Comparison of ENCODE assay signal across 1 cellular context in the genomic region with DNA sequence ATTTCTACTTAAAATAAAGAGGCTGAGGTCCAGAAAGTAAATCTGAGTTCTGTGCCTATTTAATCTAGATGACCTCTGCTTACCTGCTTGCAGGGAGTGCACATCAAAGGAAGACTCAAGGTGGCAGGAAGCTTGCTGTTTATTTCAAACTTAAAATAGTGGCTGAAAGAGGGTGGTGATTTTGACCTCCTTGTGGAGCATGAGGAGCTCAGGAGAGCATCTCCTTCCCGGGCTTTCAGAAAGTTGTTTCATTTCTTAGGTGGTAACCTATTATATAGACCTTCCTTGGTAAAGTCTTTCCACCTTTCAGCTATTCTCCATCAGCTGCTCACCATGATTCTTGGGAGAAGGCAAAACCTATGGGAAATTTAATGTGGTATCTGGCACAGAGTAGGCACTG.
TF ChIP-seq lines count a peak whose summit lies in the region.

No MANE protein-coding gene starts in this region.

TF ChIP-seq in GM12878, 131 proteins besides CTCF, POLR2A, EP300 and RAD21:
- TF ChIP-seq, protein P1, sequence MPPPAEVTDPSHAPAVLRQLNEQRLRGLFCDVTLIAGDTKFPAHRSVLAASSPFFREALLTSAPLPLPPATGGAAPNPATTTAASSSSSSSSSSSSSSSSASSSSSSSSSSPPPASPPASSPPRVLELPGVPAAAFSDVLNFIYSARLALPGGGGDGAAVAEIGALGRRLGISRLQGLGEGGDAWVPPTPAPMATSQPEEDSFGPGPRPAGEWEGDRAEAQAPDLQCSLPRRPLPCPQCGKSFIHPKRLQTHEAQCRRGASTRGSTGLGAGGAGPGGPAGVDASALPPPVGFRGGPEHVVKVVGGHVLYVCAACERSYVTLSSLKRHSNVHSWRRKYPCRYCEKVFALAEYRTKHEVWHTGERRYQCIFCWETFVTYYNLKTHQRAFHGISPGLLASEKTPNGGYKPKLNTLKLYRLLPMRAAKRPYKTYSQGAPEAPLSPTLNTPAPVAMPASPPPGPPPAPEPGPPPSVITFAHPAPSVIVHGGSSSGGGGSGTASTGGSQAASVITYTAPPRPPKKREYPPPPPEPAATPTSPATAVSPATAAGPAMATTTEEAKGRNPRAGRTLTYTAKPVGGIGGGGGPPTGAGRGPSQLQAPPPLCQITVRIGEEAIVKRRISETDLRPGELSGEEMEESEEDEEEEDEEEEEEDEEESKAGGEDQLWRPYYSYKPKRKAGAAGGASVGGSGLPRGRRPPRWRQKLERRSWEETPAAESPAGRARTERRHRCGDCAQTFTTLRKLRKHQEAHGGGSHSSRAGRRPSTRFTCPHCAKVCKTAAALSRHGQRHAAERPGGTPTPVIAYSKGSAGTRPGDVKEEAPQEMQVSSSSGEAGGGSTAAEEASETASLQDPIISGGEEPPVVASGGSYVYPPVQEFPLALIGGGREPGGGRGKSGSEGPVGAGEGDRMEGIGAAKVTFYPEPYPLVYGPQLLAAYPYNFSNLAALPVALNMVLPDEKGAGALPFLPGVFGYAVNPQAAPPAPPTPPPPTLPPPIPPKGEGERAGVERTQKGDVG (CRISPR knock-in tag; IDR thresholded peaks at IDR 0.05), result no peak
- TF ChIP-seq SMC3 (IDR thresholded peaks at IDR 0.05; ENCODE audit: borderline replicate concordance, low read length) (no peak), POLR2AphosphoS5 (IDR thresholded peaks at IDR 0.05; ENCODE audit: low read length) (no peak; the same call in 1 of the 2 replicates), NFXL1 (IDR thresholded peaks at IDR 0.05; ENCODE audit: borderline replicate concordance) (no peak), SIX5 (IDR thresholded peaks at IDR 0.05; ENCODE audit: low read depth, low read length, severe bottlenecking) (peak; percentile 1), RELA (IDR thresholded peaks at IDR 0.05; ENCODE audit: borderline replicate concordance, partially characterized antibody) (no peak), BACH1 (IDR thresholded peaks at IDR 0.05; ENCODE audit: borderline replicate concordance) (peak; percentile 83), BMI1 (IDR thresholded peaks at IDR 0.05; ENCODE audit: borderline replicate concordance) (no peak), CBFB (IDR thresholded peaks at IDR 0.05; ENCODE audit: low read depth) (peak; percentile 9; the same call in 1 of the 2 replicates), SMAD5 (IDR thresholded peaks at IDR 0.05; ENCODE audit: low read depth) (0 out of 2 replicates have a peak, but pooled peaks have one; percentile 11), POLR2AphosphoS2 (IDR thresholded peaks at IDR 0.05; ENCODE audit: low read depth, low read length) (peak; percentile 13; the same call in 1 of the 2 replicates), FOXK2 (IDR thresholded peaks at IDR 0.05) (no peak), TCF7 (IDR thresholded peaks at IDR 0.05; ENCODE audit: borderline replicate concordance) (0 out of 2 replicates have a peak, but pooled peaks have one; percentile 25), ETV6 (conservative IDR thresholded peaks at IDR 0.05 in 1 of 2, IDR thresholded peaks at IDR 0.05 in 1 of 2; ENCODE audit: borderline replicate concordance in 1 of 2, low read depth in 1 of 2) (no peak), MYB (IDR thresholded peaks at IDR 0.05; ENCODE audit: borderline replicate concordance, low read depth, low read length) (no peak), ZNF622 (IDR thresholded peaks at IDR 0.05) (no peak), CREB1 (IDR thresholded peaks at IDR 0.05; ENCODE audit: low read depth) (no peak), MTA2 (IDR thresholded peaks at IDR 0.05; ENCODE audit: low read depth) (no peak), FOXM1 (IDR thresholded peaks at IDR 0.05; ENCODE audit: low read depth, low read length) (no peak), EED (IDR thresholded peaks at IDR 0.05; ENCODE audit: low read depth) (no peak), RCOR1 (conservative IDR thresholded peaks at IDR 0.05; ENCODE audit: low read depth, low read length) (no peak), MEF2B (IDR thresholded peaks at IDR 0.05; ENCODE audit: partially characterized antibody, poor library complexity, severe bottlenecking) (no peak)
- TF ChIP-seq, protein P2, sequence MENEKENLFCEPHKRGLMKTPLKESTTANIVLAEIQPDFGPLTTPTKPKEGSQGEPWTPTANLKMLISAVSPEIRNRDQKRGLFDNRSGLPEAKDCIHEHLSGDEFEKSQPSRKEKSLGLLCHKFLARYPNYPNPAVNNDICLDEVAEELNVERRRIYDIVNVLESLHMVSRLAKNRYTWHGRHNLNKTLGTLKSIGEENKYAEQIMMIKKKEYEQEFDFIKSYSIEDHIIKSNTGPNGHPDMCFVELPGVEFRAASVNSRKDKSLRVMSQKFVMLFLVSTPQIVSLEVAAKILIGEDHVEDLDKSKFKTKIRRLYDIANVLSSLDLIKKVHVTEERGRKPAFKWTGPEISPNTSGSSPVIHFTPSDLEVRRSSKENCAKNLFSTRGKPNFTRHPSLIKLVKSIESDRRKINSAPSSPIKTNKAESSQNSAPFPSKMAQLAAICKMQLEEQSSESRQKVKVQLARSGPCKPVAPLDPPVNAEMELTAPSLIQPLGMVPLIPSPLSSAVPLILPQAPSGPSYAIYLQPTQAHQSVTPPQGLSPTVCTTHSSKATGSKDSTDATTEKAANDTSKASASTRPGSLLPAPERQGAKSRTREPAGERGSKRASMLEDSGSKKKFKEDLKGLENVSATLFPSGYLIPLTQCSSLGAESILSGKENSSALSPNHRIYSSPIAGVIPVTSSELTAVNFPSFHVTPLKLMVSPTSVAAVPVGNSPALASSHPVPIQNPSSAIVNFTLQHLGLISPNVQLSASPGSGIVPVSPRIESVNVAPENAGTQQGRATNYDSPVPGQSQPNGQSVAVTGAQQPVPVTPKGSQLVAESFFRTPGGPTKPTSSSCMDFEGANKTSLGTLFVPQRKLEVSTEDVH (IDR thresholded peaks at IDR 0.05; ENCODE audit: low read depth, partially characterized antibody), result peak; percentile 20
- TF ChIP-seq, protein P3, sequence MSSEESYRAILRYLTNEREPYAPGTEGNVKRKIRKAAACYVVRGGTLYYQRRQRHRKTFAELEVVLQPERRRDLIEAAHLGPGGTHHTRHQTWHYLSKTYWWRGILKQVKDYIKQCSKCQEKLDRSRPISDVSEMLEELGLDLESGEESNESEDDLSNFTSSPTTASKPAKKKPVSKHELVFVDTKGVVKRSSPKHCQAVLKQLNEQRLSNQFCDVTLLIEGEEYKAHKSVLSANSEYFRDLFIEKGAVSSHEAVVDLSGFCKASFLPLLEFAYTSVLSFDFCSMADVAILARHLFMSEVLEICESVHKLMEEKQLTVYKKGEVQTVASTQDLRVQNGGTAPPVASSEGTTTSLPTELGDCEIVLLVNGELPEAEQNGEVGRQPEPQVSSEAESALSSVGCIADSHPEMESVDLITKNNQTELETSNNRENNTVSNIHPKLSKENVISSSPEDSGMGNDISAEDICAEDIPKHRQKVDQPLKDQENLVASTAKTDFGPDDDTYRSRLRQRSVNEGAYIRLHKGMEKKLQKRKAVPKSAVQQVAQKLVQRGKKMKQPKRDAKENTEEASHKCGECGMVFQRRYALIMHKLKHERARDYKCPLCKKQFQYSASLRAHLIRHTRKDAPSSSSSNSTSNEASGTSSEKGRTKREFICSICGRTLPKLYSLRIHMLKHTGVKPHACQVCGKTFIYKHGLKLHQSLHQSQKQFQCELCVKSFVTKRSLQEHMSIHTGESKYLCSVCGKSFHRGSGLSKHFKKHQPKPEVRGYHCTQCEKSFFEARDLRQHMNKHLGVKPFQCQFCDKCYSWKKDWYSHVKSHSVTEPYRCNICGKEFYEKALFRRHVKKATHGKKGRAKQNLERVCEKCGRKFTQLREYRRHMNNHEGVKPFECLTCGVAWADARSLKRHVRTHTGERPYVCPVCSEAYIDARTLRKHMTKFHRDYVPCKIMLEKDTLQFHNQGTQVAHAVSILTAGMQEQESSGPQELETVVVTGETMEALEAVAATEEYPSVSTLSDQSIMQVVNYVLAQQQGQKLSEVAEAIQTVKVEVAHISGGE (CRISPR knock-in tag; IDR thresholded peaks at IDR 0.05), result peak; percentile 23; the same call in 1 of the 2 replicates
- TF ChIP-seq, protein P4, sequence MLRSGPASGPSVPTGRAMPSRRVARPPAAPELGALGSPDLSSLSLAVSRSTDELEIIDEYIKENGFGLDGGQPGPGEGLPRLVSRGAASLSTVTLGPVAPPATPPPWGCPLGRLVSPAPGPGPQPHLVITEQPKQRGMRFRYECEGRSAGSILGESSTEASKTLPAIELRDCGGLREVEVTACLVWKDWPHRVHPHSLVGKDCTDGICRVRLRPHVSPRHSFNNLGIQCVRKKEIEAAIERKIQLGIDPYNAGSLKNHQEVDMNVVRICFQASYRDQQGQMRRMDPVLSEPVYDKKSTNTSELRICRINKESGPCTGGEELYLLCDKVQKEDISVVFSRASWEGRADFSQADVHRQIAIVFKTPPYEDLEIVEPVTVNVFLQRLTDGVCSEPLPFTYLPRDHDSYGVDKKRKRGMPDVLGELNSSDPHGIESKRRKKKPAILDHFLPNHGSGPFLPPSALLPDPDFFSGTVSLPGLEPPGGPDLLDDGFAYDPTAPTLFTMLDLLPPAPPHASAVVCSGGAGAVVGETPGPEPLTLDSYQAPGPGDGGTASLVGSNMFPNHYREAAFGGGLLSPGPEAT (IDR thresholded peaks at IDR 0.05; ENCODE audit: low read depth), result no peak
- TF ChIP-seq, protein P5, sequence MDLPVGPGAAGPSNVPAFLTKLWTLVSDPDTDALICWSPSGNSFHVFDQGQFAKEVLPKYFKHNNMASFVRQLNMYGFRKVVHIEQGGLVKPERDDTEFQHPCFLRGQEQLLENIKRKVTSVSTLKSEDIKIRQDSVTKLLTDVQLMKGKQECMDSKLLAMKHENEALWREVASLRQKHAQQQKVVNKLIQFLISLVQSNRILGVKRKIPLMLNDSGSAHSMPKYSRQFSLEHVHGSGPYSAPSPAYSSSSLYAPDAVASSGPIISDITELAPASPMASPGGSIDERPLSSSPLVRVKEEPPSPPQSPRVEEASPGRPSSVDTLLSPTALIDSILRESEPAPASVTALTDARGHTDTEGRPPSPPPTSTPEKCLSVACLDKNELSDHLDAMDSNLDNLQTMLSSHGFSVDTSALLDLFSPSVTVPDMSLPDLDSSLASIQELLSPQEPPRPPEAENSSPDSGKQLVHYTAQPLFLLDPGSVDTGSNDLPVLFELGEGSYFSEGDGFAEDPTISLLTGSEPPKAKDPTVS (IDR thresholded peaks at IDR 0.05; ENCODE audit: low read depth, low read length), result no peak
- TF ChIP-seq, protein P6, sequence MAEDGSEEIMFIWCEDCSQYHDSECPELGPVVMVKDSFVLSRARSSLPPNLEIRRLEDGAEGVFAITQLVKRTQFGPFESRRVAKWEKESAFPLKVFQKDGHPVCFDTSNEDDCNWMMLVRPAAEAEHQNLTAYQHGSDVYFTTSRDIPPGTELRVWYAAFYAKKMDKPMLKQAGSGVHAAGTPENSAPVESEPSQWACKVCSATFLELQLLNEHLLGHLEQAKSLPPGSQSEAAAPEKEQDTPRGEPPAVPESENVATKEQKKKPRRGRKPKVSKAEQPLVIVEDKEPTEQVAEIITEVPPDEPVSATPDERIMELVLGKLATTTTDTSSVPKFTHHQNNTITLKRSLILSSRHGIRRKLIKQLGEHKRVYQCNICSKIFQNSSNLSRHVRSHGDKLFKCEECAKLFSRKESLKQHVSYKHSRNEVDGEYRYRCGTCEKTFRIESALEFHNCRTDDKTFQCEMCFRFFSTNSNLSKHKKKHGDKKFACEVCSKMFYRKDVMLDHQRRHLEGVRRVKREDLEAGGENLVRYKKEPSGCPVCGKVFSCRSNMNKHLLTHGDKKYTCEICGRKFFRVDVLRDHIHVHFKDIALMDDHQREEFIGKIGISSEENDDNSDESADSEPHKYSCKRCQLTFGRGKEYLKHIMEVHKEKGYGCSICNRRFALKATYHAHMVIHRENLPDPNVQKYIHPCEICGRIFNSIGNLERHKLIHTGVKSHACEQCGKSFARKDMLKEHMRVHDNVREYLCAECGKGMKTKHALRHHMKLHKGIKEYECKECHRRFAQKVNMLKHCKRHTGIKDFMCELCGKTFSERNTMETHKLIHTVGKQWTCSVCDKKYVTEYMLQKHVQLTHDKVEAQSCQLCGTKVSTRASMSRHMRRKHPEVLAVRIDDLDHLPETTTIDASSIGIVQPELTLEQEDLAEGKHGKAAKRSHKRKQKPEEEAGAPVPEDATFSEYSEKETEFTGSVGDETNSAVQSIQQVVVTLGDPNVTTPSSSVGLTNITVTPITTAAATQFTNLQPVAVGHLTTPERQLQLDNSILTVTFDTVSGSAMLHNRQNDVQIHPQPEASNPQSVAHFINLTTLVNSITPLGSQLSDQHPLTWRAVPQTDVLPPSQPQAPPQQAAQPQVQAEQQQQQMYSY (CRISPR knock-in tag; IDR thresholded peaks at IDR 0.05), result peak; percentile 78
TF ChIP-seq in GM12878: peak in this region for 9.
